Comparison of ENCODE assay signal across 8 cellular contexts in genomic region chr1:183804916-183805734, GRCh38. TPM values are rescaled to one million over a fixed set of nuclear protein-coding genes. Genes with fewer than 3 reads are reported as not detected.
A peak's percentile ranks its signal among the peaks of the same experiment; 100 is the strongest.
DNase-seq lines count a peak whose midpoint lies in the region; ATAC-seq and TF ChIP-seq lines count a peak whose summit lies in the region.

RGL1 (plus strand) TSS chr1:183805120; CDS start chr1:183805298, 178 bp downstream.

- H3K36me3 ChIP-seq in naive thymus-derived CD4-positive, alpha-beta T cell (ENCODE audit: control insufficient read depth in 2 of 3, insufficient read depth in 3 of 3, low read length in 3 of 3), result no peaks in the 10 kb centered on the region
- H3K36me3 ChIP-seq in thyroid gland, result no peaks in the 10 kb centered on the region

- peak; percentile 12 to 68 for TF ChIP-seq POLR2A in thyroid gland (IDR thresholded peaks at IDR 0.05)

- H3K27me3 ChIP-seq in naive thymus-derived CD4-positive, alpha-beta T cell (ENCODE audit: control insufficient read depth in 2 of 2, insufficient read depth in 2 of 2, low read length in 2 of 2), result no peaks in the 10 kb centered on the region
- H3K27me3 ChIP-seq in thyroid gland, result no peaks in the 10 kb centered on the region

- peak within 1 kb of the TSS; percentile 84 to 98 (median 89) for H3K4me3 Mint-ChIP-seq in naive thymus-derived CD4-positive, alpha-beta T cell

- H3K4me1 Mint-ChIP-seq in naive thymus-derived CD4-positive, alpha-beta T cell, result peaks cover 10 to 20% (median 17%) of the 10 kb centered on the region in 7 donors

- peaks cover 0 to 5% of the 10 kb centered on the region in 2 donors for H3K4me1 ChIP-seq in naive thymus-derived CD4-positive, alpha-beta T cell (ENCODE audit: control insufficient read depth in 2 of 2, insufficient read depth in 2 of 2, low read length in 2 of 2)
- H3K4me1 ChIP-seq in thyroid gland, result peaks cover 4 to 9% of the 10 kb centered on the region in 2 donors

- WGBS in thyroid gland, 2 donors, result 0 to 1% methylated on average over 50 to 53 of the region's 56 CpGs

- H3K36me3 Mint-ChIP-seq in naive thymus-derived CD4-positive, alpha-beta T cell, result peaks cover 10 to 34% (median 25%) of the 10 kb centered on the region in 5 donors

- H3K27me3 Mint-ChIP-seq in naive thymus-derived CD4-positive, alpha-beta T cell, result peaks cover 5 to 25% (median 15%) of the 10 kb centered on the region in 5 donors

- intact Hi-C loops in naive thymus-derived CD4-positive, alpha-beta T cell (cut with micrococcal nuclease), result loop anchor here in 1 of 2 donors (2.0 to 10.0 kb wide), 4 partner anchors 38 to 247 kb away; partner anchors contain the start of gene TSEN15
- intact Hi-C loops in thyroid gland (cut with DNase I), result no loop called here

- ATAC-seq in activated CD4-positive, CD25-positive, alpha-beta regulatory T cell treated with anti-CD3 and anti-CD28 coated beads, Interleukin-2, amount 50 U/mL, for 24 hours, result peak; percentile 21 to 62
- peak; percentile 76 for ATAC-seq in HG02798 (IDR thresholded peaks at IDR 0.05; ENCODE audit: poor library complexity, unreplicated experiment)
- peak; percentile 77 for ATAC-seq in naive thymus-derived CD4-positive, alpha-beta T cell

- TF ChIP-seq CTCF in fibroblast of villous mesenchyme (IDR thresholded peaks at IDR 0.05; ENCODE audit: insufficient read depth, low read depth, low read length), result no peak
- no peak for TF ChIP-seq CTCF in thyroid gland (IDR thresholded peaks at IDR 0.05)

- H3K9me3 Mint-ChIP-seq in naive thymus-derived CD4-positive, alpha-beta T cell, result peaks cover 5 to 37% (median 19%) of the 10 kb centered on the region in 11 donors

- H3K27ac ChIP-seq in naive thymus-derived CD4-positive, alpha-beta T cell (ENCODE audit: low read depth, low read length), result no peak within 1 kb of the TSS
- H3K27ac ChIP-seq in thyroid gland, result peak within 1 kb of the TSS; percentile 5 to 66 (median 60)

- CTCF ChIA-PET in naive thymus-derived CD4-positive, alpha-beta T cell (lab: Charles Lee), result no interaction called here

- peaks cover 0 to 8% (median 6%) of the 10 kb centered on the region in 3 experiments for H3K9me3 ChIP-seq in naive thymus-derived CD4-positive, alpha-beta T cell (ENCODE audit: control insufficient read depth in 2 of 3, low read length in 3 of 3)
- no peaks in the 10 kb centered on the region for H3K9me3 ChIP-seq in thyroid gland

- POLR2A ChIA-PET in naive thymus-derived CD4-positive, alpha-beta T cell (lab: Charles Lee), result no interaction called here

- H3K4me3 ChIP-seq in fibroblast of villous mesenchyme (ENCODE audit: low read depth, low read length), result peak within 1 kb of the TSS; percentile 88
- peak within 1 kb of the TSS; percentile 55 for H3K4me3 ChIP-seq in naive thymus-derived CD4-positive, alpha-beta T cell (ENCODE audit: low read length)
- H3K4me3 ChIP-seq in thyroid gland (replicated peaks in 1 of 3), result peak within 1 kb of the TSS in 2 of 3 donors; percentile 47 to 48

- no peak for DNase-seq in activated CD4-positive, CD25-positive, alpha-beta regulatory T cell (lab: John Stamatoyannopoulos, UW)
- peak; percentile 40 for DNase-seq in NCI-H345 treated with DMSO at 0.1 percent for 48 hours (lab: John Stamatoyannopoulos, UW; ENCODE audit: unreplicated experiment)
- DNase-seq in activated effector memory CD4-positive, alpha-beta T cell treated with Interleukin-2 at 50 U/mL for 16 hours, result peak; percentile 6
- DNase-seq in fibroblast of villous mesenchyme (ENCODE audit: low read depth), result peak; percentile 83
- DNase-seq in naive thymus-derived CD4-positive, alpha-beta T cell, result peak in 7 of 9 donors; percentile 10 to 43 (median 14)
- DNase-seq in thyroid gland, result peak; percentile 57 to 61

- peak within 1 kb of the TSS in 4 of 9 donors; percentile 19 to 55 (median 36) for H3K27ac Mint-ChIP-seq in naive thymus-derived CD4-positive, alpha-beta T cell

RNA-seq across cellular contexts. Expression of gene RGL1, which starts in this region (rescaled TPM):
- total RNA-seq in fibroblast of villous mesenchyme (33.2 and 44.1 TPM in 2 replicates), thyroid gland (10 to 100 TPM in 3 of 4 donors, 1 to 10 TPM in 1; 9.3 to 36.3 (median 16.3) TPM)
- total RNA-seq in naive thymus-derived CD4-positive, alpha-beta T cell, result 1 to 10 TPM in 4 of 5 experiments, under 1 TPM in 1; 0.98 to 6.2 (median 4.0) TPM
- polyA plus RNA-seq in naive thymus-derived CD4-positive, alpha-beta T cell, result 1 to 10 TPM in 1 of 2 donors, under 1 TPM in 1; 0.90 to 2.6 TPM

Comparison
In these comparisons a context has a peak if more than half of its experiments do, and no peak if none do; other contexts are left out.
1. DNase-seq: peak in NCI-H345 treated with DMSO at 0.1 percent for 48 hours (single experiment), activated effector memory CD4-positive, alpha-beta T cell treated with Interleukin-2 at 50 U/mL for 16 hours (single experiment), fibroblast of villous mesenchyme (single experiment), naive thymus-derived CD4-positive, alpha-beta T cell (7 of 9) and thyroid gland (2 of 2); none in activated CD4-positive, CD25-positive, alpha-beta regulatory T cell (0 of 4).
2. Peak in every context shown above with its lines, with median percentiles within 50 percentile points of each other: ATAC-seq and H3K4me3 ChIP-seq.